Comparison of ENCODE assay signal across 23 cellular contexts in genomic region chr2:46831037-46831868, GRCh38.
DNase-seq lines count a peak whose midpoint lies in the region; TF ChIP-seq lines count a peak whose summit lies in the region.
"Had no signal": no experiment of that assay in that cellular context is flagged by ENCODE, and none has a peak within 500 bp of the region (broad histone marks: within the 10 kb centered on the region; RNA-seq: fewer than 3 reads in every experiment).

No MANE protein-coding gene starts in this region.

- H3K27me3 ChIP-seq in vagina: no peaks in the 10 kb centered on the region
- H3K27me3 ChIP-seq: pancreas had no signal

- no peak for TF ChIP-seq POLR2A in vagina (IDR thresholded peaks at IDR 0.05)

- intact Hi-C loops in vagina (cut with DNase I): no loop called here

- H3K27ac ChIP-seq in vagina: peak overlapping the region; percentile 56
- H3K27ac ChIP-seq: 22Rv1, pancreas, thoracic aorta, WERI-Rb-1 had no signal

- TF ChIP-seq CTCF in choroid plexus epithelial cell (conservative IDR thresholded peaks at IDR 0.05; ENCODE audit: low read depth, low read length) (no peak), vagina (IDR thresholded peaks at IDR 0.05) (no peak)

- DNase-seq in activated CD8-positive, alpha-beta memory T cell treated with anti-CD3 and anti-CD28 coated beads, Interleukin-2, amount 50 U/mL, for 48 hours: peak; percentile 7
- no peak for DNase-seq in activated CD8-positive, alpha-beta memory T cell treated with anti-CD3 and anti-CD28 coated beads, Interleukin-2, amount 50 U/mL, for 4 hours
- peak; percentile 66 for DNase-seq in choroid plexus epithelial cell (ENCODE audit: low read depth)
- peak; percentile 60 for DNase-seq in mesenteric fat pad (ENCODE audit: low spot score)
- no peak for DNase-seq in vagina (ENCODE audit: extremely low spot score in 2 of 2)
- no peak for DNase-seq in hepatic stellate cell (ENCODE audit: low spot score)
- DNase-seq in NCI-H69 (lab: John Stamatoyannopoulos, UW): no peak
- no peak for DNase-seq in SIG-M5 treated with dmso at 0.1 percent for 504 hours (lab: John Stamatoyannopoulos, UW; ENCODE audit: unreplicated experiment)
- DNase-seq: activated CD4-positive, alpha-beta T cell treated with anti-CD3 and anti-CD28 coated beads, Interleukin-2, amount 50 U/mL, for 48 hours; activated naive CD8-positive, alpha-beta T cell treated with anti-CD3 and anti-CD28 coated beads, Interleukin-2, amount 50 U/mL, for 24 hours; caudate nucleus; CD4-positive, alpha-beta memory T cell; DMS79 treated with DMSO at 0.1 percent for 48 hours; effector memory CD4-positive, alpha-beta T cell; Kasumi-1; NCI-H1436 treated with DMSO at 0.1 percent for 48 hours; NK-92 treated with Interleukin-12 subunit alpha and Interleukin-12 subunit beta, amount 100 ng/mL, for 24 hours; pancreas; stimulated activated CD4-positive, alpha-beta T cell treated with anti-CD3 and anti-CD28 coated beads, Interleukin-4, amount 100 ng/mL, for 24 hours; WERI-Rb-1 had no signal

- no peaks in the 10 kb centered on the region for H3K9me3 ChIP-seq in vagina
- H3K9me3 ChIP-seq: pancreas, thoracic aorta had no signal

- peaks cover 7% of the 10 kb centered on the region for H3K4me1 ChIP-seq in vagina
- H3K4me1 ChIP-seq: pancreas had no signal

- no peak overlapping the region for H3K4me3 ChIP-seq in choroid plexus epithelial cell (ENCODE audit: low read depth, low read length)
- H3K4me3 ChIP-seq in vagina: no peak overlapping the region
- H3K4me3 ChIP-seq: pancreas, skin epidermis, thoracic aorta had no signal

- H3K36me3 ChIP-seq in vagina: no peaks in the 10 kb centered on the region
- H3K36me3 ChIP-seq: pancreas, thoracic aorta, WERI-Rb-1 had no signal

Comparison
In these comparisons a context has a peak if more than half of its experiments do, and no peak if none do; other contexts are left out.
1. DNase-seq: peak in activated CD8-positive, alpha-beta memory T cell treated with anti-CD3 and anti-CD28 coated beads, Interleukin-2, amount 50 U/mL, for 48 hours (single experiment), choroid plexus epithelial cell (single experiment) and mesenteric fat pad (single experiment); none in activated CD8-positive, alpha-beta memory T cell treated with anti-CD3 and anti-CD28 coated beads, Interleukin-2, amount 50 U/mL, for 4 hours (single experiment), vagina (0 of 2), hepatic stellate cell (single experiment), NCI-H69 (single experiment) and SIG-M5 treated with dmso at 0.1 percent for 504 hours (single experiment).